Comparison of ENCODE assay signal across 8 cellular contexts in genomic region chr19:48333467-48334384, GRCh38. TPM values are rescaled to one million over a fixed set of nuclear protein-coding genes. Genes with fewer than 3 reads are reported as not detected.
A peak's percentile ranks its signal among the peaks of the same experiment; 100 is the strongest.
DNase-seq lines count a peak whose midpoint lies in the region; ATAC-seq and TF ChIP-seq lines count a peak whose summit lies in the region.

No MANE protein-coding gene starts in this region.

- peaks cover 40% of the 10 kb centered on the region for H3K4me1 ChIP-seq in lower lobe of right lung

- DNase-seq in AG09319 (ENCODE audit: extremely low read depth, low read depth) (peak; percentile 82), NCI-H524 (lab: John Stamatoyannopoulos, UW) (peak; percentile 69 to 94), dorsolateral prefrontal cortex (peak; percentile 15 to 81 (median 72)), lower lobe of right lung (peak; percentile 96)
- DNase-seq in activated CD4-positive, alpha-beta T cell treated with anti-CD3 and anti-CD28 coated beads, Interleukin-2, amount 50 U/mL, for 4 hours = peak; percentile 92 to 93
- peak; percentile 86 to 91 for DNase-seq in stimulated activated CD4-positive, alpha-beta T cell treated with anti-CD3 and anti-CD28 coated beads, Interleukin-4, amount 100 ng/mL, for 48 hours (ENCODE audit: low read depth in 2 of 2)

- no peaks in the 10 kb centered on the region for H3K27me3 ChIP-seq in dorsolateral prefrontal cortex
- no peaks in the 10 kb centered on the region for H3K27me3 ChIP-seq in lower lobe of right lung (ENCODE audit: low read depth)

- H3K36me3 ChIP-seq in lower lobe of right lung = peaks cover 15% of the 10 kb centered on the region

- TF ChIP-seq CTCF in AG09319 (IDR thresholded peaks at IDR 0.05; ENCODE audit: low read depth, low read length) (peak; percentile 83), dorsolateral prefrontal cortex (IDR thresholded peaks at IDR 0.05 in 54 of 56, conservative IDR thresholded peaks at IDR 0.05 in 2 of 56; ENCODE audit: low read depth in 1 of 56, partially characterized antibody in 56 of 56) (peak; percentile 21 to 88 (median 75)), lower lobe of right lung (IDR thresholded peaks at IDR 0.05) (peak; percentile 89)

- intact Hi-C loops in dorsolateral prefrontal cortex (cut with DNase I) = no loop called here
- intact Hi-C loops in lower lobe of right lung (cut with DNase I) = no loop called here

- peak; percentile 62 for ATAC-seq in GM19023 (IDR thresholded peaks at IDR 0.05; ENCODE audit: unreplicated experiment)
- ATAC-seq in HG03378 (IDR thresholded peaks at IDR 0.05; ENCODE audit: unreplicated experiment) = peak; percentile 28
- peak; percentile 91 to 94 for ATAC-seq in lower lobe of right lung

- peak overlapping the region; percentile 23 to 71 (median 56) for H3K4me3 ChIP-seq in dorsolateral prefrontal cortex
- H3K4me3 ChIP-seq in lower lobe of right lung = peak overlapping the region; percentile 63

- no peaks in the 10 kb centered on the region for H3K9me3 ChIP-seq in lower lobe of right lung

- H3K27ac ChIP-seq in dorsolateral prefrontal cortex (peak overlapping the region; percentile 63 to 94 (median 85)), lower lobe of right lung (peak overlapping the region; percentile 93)

RNA-seq across cellular contexts. Expression of gene EMP3, which starts 8.4 kb away (rescaled TPM):
- total RNA-seq in dorsolateral prefrontal cortex = 10 to 100 TPM in 87 of 120 experiments, 1 to 10 TPM in 33; 4.7 to 52.1 (median 14.3) TPM
- 123 TPM for total RNA-seq in lower lobe of right lung

RNA-seq across cellular contexts. Expression of gene TMEM143, which starts 30.0 kb away (rescaled TPM):
- total RNA-seq in dorsolateral prefrontal cortex (10 to 100 TPM in 119 of 120 experiments, 1 to 10 TPM in 1; 9.2 to 32.0 (median 16.5) TPM), lower lobe of right lung (11.1 TPM)

RNA-seq across cellular contexts. Expression of gene SYNGR4, which starts 30.4 kb away (rescaled TPM):
- total RNA-seq in dorsolateral prefrontal cortex (1 to 10 TPM in 5 of 120 experiments, under 1 TPM in 8, not detected in 107; 0.50 to 3.0 (median 0.83) TPM), lower lobe of right lung (not detected)

RNA-seq across cellular contexts. Expression of gene KDELR1, which starts 57.6 kb away (rescaled TPM):
- total RNA-seq in dorsolateral prefrontal cortex (10 to 100 TPM; 45.9 to 70.8 (median 57.3) TPM), lower lobe of right lung (137 TPM)

RNA-seq across cellular contexts. Expression of gene GRIN2D, which starts 59.7 kb away (rescaled TPM):
- 1 to 10 TPM; 1.6 to 8.5 (median 4.6) TPM for total RNA-seq in dorsolateral prefrontal cortex
- total RNA-seq in lower lobe of right lung = 0.95 TPM

Comparison
In these comparisons a context has a peak if more than half of its experiments do, and no peak if none do; other contexts are left out.
1. Peak in every context shown above with its lines: DNase-seq, ATAC-seq, H3K4me3 ChIP-seq and H3K27ac ChIP-seq.
2. ATAC-seq: peak in every context shown above with its lines; median percentile 92 in lower lobe of right lung; 62 in GM19023; 28 in HG03378.